32 cellular contexts compared by ENCODE assay signal in genomic region chr17:56540791-56541190, GRCh38. TPM values are rescaled to one million over a fixed set of nuclear protein-coding genes. Genes with fewer than 3 reads are reported as not detected.
DNase-seq lines count a peak whose midpoint lies in the region; ATAC-seq and TF ChIP-seq lines count a peak whose summit lies in the region.
"Had no signal": no experiment of that assay in that cellular context is flagged by ENCODE, and none has a peak within 500 bp of the region (broad histone marks: within the 10 kb centered on the region; RNA-seq: fewer than 3 reads in every experiment).

No MANE protein-coding gene starts in this region.

- no peaks in the 10 kb centered on the region for H3K9me3 Mint-ChIP-seq in neural progenitor cell
- H3K9me3 Mint-ChIP-seq: activated CD4-positive, alpha-beta memory T cell treated with anti-CD3 and anti-CD28 coated beads for 36 hours; activated naive CD4-positive, alpha-beta T cell treated with anti-CD3 and anti-CD28 coated beads, Interleukin-2, amount 50 U/mL, for 24 hours had no signal

- H3K9ac ChIP-seq in neural progenitor cell: no peak overlapping the region

- H3K4me1 ChIP-seq in neural progenitor cell (peaks cover 17% of the 10 kb centered on the region), HAP-1 (no peaks in the 10 kb centered on the region; the same call in 1 of the 2 replicates), lower lobe of right lung (no peaks in the 10 kb centered on the region)
- H3K4me1 ChIP-seq: esophagus muscularis mucosa, foreskin keratinocyte, heart right ventricle, left ventricle myocardium inferior, pancreas, tibial artery had no signal

- H3K9me3 ChIP-seq in neural progenitor cell (ENCODE audit: low read depth): no peaks in the 10 kb centered on the region
- H3K9me3 ChIP-seq in HAP-1: no peaks in the 10 kb centered on the region
- no peaks in the 10 kb centered on the region for H3K9me3 ChIP-seq in lower lobe of right lung
- H3K9me3 ChIP-seq: esophagus muscularis mucosa, pancreas, tibial artery had no signal

- H3K4me3 Mint-ChIP-seq in neural progenitor cell: no peak overlapping the region
- H3K4me3 Mint-ChIP-seq: activated CD4-positive, alpha-beta memory T cell treated with anti-CD3 and anti-CD28 coated beads for 36 hours; activated naive CD4-positive, alpha-beta T cell treated with anti-CD3 and anti-CD28 coated beads, Interleukin-2, amount 50 U/mL, for 24 hours; dendritic cell treated with granulocyte-macrophage colony-stimulating factor and Interleukin-4, amounts not matched to agents 40 ng/mL and 50 ng/mL, for 4 days; immature natural killer cell; nephron progenitor cell had no signal

- DNase-seq in EL (peak; percentile 53), M059J (ENCODE audit: low read depth) (peak; percentile 12), iPS DF 19.7 (ENCODE audit: low read depth, low spot score) (peak; percentile 17), neural progenitor cell (ENCODE audit: low spot score) (peak; percentile 10), medulla oblongata (ENCODE audit: extremely low spot score) (no peak), HAP-1 (ENCODE audit: low spot score in 2 of 2) (no peak), NCI-H1694 treated with DMSO at 0.1 percent for 48 hours (lab: John Stamatoyannopoulos, UW) (no peak), lower lobe of right lung (no peak)
- DNase-seq: activated CD4-positive, alpha-beta memory T cell treated with anti-CD3 and anti-CD28 coated beads for 36 hours; activated CD8-positive, alpha-beta memory T cell treated with anti-CD3 and anti-CD28 coated beads, Interleukin-2, amount 50 U/mL, for 48 hours; anterior cingulate cortex; C1 segment of cervical spinal cord; DND-41; heart right ventricle; immature natural killer cell; left ventricle myocardium inferior; MM.1S; NCI-H1436 treated with DMSO at 0.1 percent for 48 hours; NCI-H2107; NCI-H446; nephron progenitor cell; pancreas; stimulated activated CD4-positive, alpha-beta T cell treated with anti-CD3 and anti-CD28 coated beads, Interleukin-2, amount 100 ng/mL, for 24 hours; tibial artery had no signal

- H4K20me1 ChIP-seq in neural progenitor cell (ENCODE audit: low read depth): no peaks in the 10 kb centered on the region

- intact Hi-C loops in lower lobe of right lung (cut with DNase I): no loop called here

- no peaks in the 10 kb centered on the region for H3K27me3 Mint-ChIP-seq in neural progenitor cell (ENCODE audit: insufficient read depth, low read depth)
- H3K27me3 Mint-ChIP-seq: dendritic cell treated with granulocyte-macrophage colony-stimulating factor and Interleukin-4, amounts not matched to agents 40 ng/mL and 50 ng/mL, for 4 days had no signal

- H3K4me2 ChIP-seq in neural progenitor cell: no peak overlapping the region
- H3K4me2 ChIP-seq: smooth muscle cell had no signal

- ATAC-seq in lower lobe of right lung: no peak
- ATAC-seq: foreskin keratinocyte, GM12878, heart right ventricle, pancreas had no signal

- H3K79me2 ChIP-seq in neural progenitor cell (ENCODE audit: low read depth): no peaks in the 10 kb centered on the region

- no peak overlapping the region for H2AFZ ChIP-seq in neural progenitor cell (replicated peaks)

- no peaks in the 10 kb centered on the region for H3K36me3 Mint-ChIP-seq in neural progenitor cell
- H3K36me3 Mint-ChIP-seq: activated CD4-positive, alpha-beta memory T cell treated with anti-CD3 and anti-CD28 coated beads for 36 hours; activated naive CD4-positive, alpha-beta T cell treated with anti-CD3 and anti-CD28 coated beads, Interleukin-2, amount 50 U/mL, for 24 hours; immature natural killer cell had no signal

- H3K4me1 Mint-ChIP-seq in neural progenitor cell: peaks cover 6% of the 10 kb centered on the region
- H3K4me1 Mint-ChIP-seq: activated naive CD4-positive, alpha-beta T cell treated with anti-CD3 and anti-CD28 coated beads, Interleukin-2, amount 50 U/mL, for 24 hours; immature natural killer cell had no signal

- H3K4me3 ChIP-seq in neural progenitor cell: no peak overlapping the region
- no peak overlapping the region for H3K4me3 ChIP-seq in HAP-1
- no peak overlapping the region for H3K4me3 ChIP-seq in lower lobe of right lung
- H3K4me3 ChIP-seq: esophagus muscularis mucosa, GM12878, heart right ventricle, left ventricle myocardium inferior, pancreas, smooth muscle cell, tibial artery had no signal

- in situ Hi-C loops in HAP-1 (cut with MboI; ENCODE audit: low sequenced_read_pairs): no loop called here

- no peak overlapping the region for H3K27ac Mint-ChIP-seq in neural progenitor cell
- H3K27ac Mint-ChIP-seq: activated CD4-positive, alpha-beta memory T cell treated with anti-CD3 and anti-CD28 coated beads for 36 hours; activated naive CD4-positive, alpha-beta T cell treated with anti-CD3 and anti-CD28 coated beads, Interleukin-2, amount 50 U/mL, for 24 hours; dendritic cell treated with granulocyte-macrophage colony-stimulating factor and Interleukin-4, amounts not matched to agents 40 ng/mL and 50 ng/mL, for 4 days; immature natural killer cell; nephron progenitor cell had no signal

- peaks cover 4% of the 10 kb centered on the region for H3K27me3 ChIP-seq in neural progenitor cell
- 0 out of 2 replicates have a peak, but pooled peaks cover 2% of the 10 kb centered on the region for H3K27me3 ChIP-seq in HAP-1 (ENCODE audit: low read depth)
- H3K27me3 ChIP-seq in lower lobe of right lung (ENCODE audit: low read depth): no peaks in the 10 kb centered on the region
- H3K27me3 ChIP-seq: esophagus muscularis mucosa, foreskin keratinocyte, pancreas had no signal

- no peak for TF ChIP-seq CTCF in neural progenitor cell (IDR thresholded peaks at IDR 0.05)
- no peak for TF ChIP-seq CTCF in lower lobe of right lung (IDR thresholded peaks at IDR 0.05)

- no peaks in the 10 kb centered on the region for H3K36me3 ChIP-seq in neural progenitor cell
- H3K36me3 ChIP-seq in HAP-1 (replicated peaks): no peaks in the 10 kb centered on the region
- H3K36me3 ChIP-seq in lower lobe of right lung: no peaks in the 10 kb centered on the region
- H3K36me3 ChIP-seq: esophagus muscularis mucosa, heart right ventricle, left ventricle myocardium inferior, pancreas, tibial artery had no signal

- H3F3A ChIP-seq in neural progenitor cell (ENCODE audit: low read depth): peaks cover 7% of the 10 kb centered on the region

- no peak overlapping the region for H3K27ac ChIP-seq in neural progenitor cell
- H3K27ac ChIP-seq in lower lobe of right lung: no peak overlapping the region
- H3K27ac ChIP-seq: esophagus muscularis mucosa, foreskin keratinocyte, heart right ventricle, left ventricle myocardium inferior, pancreas, RWPE1, tibial artery had no signal

RNA-seq across cellular contexts. Expression of gene NOG, which starts 52.7 kb away (rescaled TPM):
- total RNA-seq in M059J (2014; rRNA removed; shearing (Covaris generic)): 1.0 and 1.7 TPM in 2 replicates
- total RNA-seq in neural progenitor cell (ENCODE audit: low replicate concordance): 0.34 and 2.4 TPM in 2 replicates
- 2.2 TPM for total RNA-seq in lower lobe of right lung
- total RNA-seq: T-helper 1 cell treated with Interleukin-12 subunit alpha and Interleukin-12 subunit beta and Interleukin-4 antibody, amounts not matched to agents 30 ng/mL and 1 ng/mL, for 36 hours had no signal

Comparison
In these comparisons a context has a peak if more than half of its experiments do, and no peak if none do; other contexts are left out.
1. DNase-seq: peak in EL (single experiment), M059J (single experiment), iPS DF 19.7 (single experiment) and neural progenitor cell (single experiment); none in medulla oblongata (single experiment), HAP-1 (0 of 2), NCI-H1694 treated with DMSO at 0.1 percent for 48 hours (single experiment) and lower lobe of right lung (single experiment).